ENCODE assay signal across 18 cellular contexts in the genomic region with DNA sequence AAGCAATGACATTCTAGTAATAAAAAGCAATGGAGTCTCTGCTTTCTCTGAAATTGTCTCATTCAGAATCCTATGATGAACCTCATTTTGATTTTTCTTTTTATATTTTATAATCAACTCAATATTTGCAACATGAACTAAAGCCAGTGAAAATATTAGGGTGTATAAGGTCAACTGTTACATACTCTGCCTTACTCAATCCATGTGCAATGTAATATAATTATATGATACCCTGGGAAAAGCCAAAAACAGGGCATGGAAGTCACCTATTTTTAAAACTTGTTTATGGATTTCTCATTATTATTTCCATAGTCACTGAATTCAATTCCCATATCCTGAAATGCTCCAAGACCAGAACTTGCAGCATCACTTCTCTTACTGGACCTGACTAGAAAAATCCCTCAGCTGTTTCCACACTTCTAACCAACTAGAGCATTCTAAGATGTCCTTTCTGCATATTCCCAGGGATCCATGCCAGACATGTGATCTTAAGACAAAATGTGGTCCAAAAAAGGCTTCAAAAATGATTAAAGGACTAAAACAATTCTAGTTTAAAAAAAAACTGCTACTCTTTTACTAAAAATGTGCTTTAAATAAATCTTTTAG.
DNase-seq lines count a peak whose midpoint lies in the region; ATAC-seq and TF ChIP-seq lines count a peak whose summit lies in the region.
"Had no signal": no experiment of that assay in that cellular context is flagged by ENCODE, and none has a peak within 500 bp of the region (broad histone marks: within the 10 kb centered on the region; RNA-seq: fewer than 3 reads in every experiment).

No MANE protein-coding gene starts in this region.

- H3K36me3 Mint-ChIP-seq in glutamatergic neuron (ENCODE audit: unreplicated experiment): no peaks in the 10 kb centered on the region
- H3K36me3 Mint-ChIP-seq: CD14-positive monocyte; CD4-positive, alpha-beta memory T cell had no signal

- H3K9me3 ChIP-seq in heart right ventricle (peaks cover 0 to 6% (median 0%) of the 10 kb centered on the region in 11 donors), right cardiac atrium (ENCODE audit: control insufficient read depth, low read length) (no peaks in the 10 kb centered on the region)
- H3K9me3 ChIP-seq: BLaER1, HAP-1 had no signal

- H3K4me3 ChIP-seq in heart right ventricle (no peak overlapping the region), right cardiac atrium (ENCODE audit: low read length) (no peak overlapping the region), fibroblast of mammary gland (ENCODE audit: control insufficient read depth, low read depth, low read length) (no peak overlapping the region)
- H3K4me3 ChIP-seq: BLaER1, GM12878, GM23248, HAP-1 had no signal

- H3K27ac ChIP-seq in heart right ventricle (peak overlapping the region in 1 of 10 donors; percentile 22), right cardiac atrium (ENCODE audit: low read length) (no peak overlapping the region)
- H3K27ac ChIP-seq: BLaER1, GM23248, HL-60 had no signal

- no peak overlapping the region for H3K4me3 Mint-ChIP-seq in glutamatergic neuron (ENCODE audit: unreplicated experiment)
- H3K4me3 Mint-ChIP-seq: CD14-positive monocyte; CD4-positive, alpha-beta memory T cell had no signal

- intact Hi-C loops in heart right ventricle (cut with DNase I): no loop called here
- intact Hi-C loops in right cardiac atrium (cut with DNase I): no loop called here

- peaks cover 11% of the 10 kb centered on the region for H3K4me1 Mint-ChIP-seq in glutamatergic neuron (ENCODE audit: low read depth, unreplicated experiment)
- H3K4me1 Mint-ChIP-seq: CD14-positive monocyte; CD4-positive, alpha-beta memory T cell had no signal

- H3K27me3 ChIP-seq in heart right ventricle (no peaks in the 10 kb centered on the region), right cardiac atrium (ENCODE audit: control insufficient read depth, insufficient read depth) (no peaks in the 10 kb centered on the region)
- H3K27me3 ChIP-seq: BLaER1 had no signal

- H3K27me3 Mint-ChIP-seq in glutamatergic neuron (ENCODE audit: unreplicated experiment): peaks cover 3% of the 10 kb centered on the region
- H3K27me3 Mint-ChIP-seq: CD4-positive, alpha-beta memory T cell had no signal

- H3K4me1 ChIP-seq in heart right ventricle (no peaks in the 10 kb centered on the region), right cardiac atrium (ENCODE audit: control insufficient read depth, insufficient read depth, low read length) (no peaks in the 10 kb centered on the region)
- H3K4me1 ChIP-seq: BLaER1, HAP-1 had no signal

- H3K36me3 ChIP-seq in heart right ventricle: no peaks in the 10 kb centered on the region
- H3K36me3 ChIP-seq: BLaER1, HAP-1 had no signal

- peak overlapping the region; percentile 67 for H3K27ac Mint-ChIP-seq in glutamatergic neuron (ENCODE audit: unreplicated experiment)
- H3K27ac Mint-ChIP-seq: CD14-positive monocyte; CD4-positive, alpha-beta memory T cell had no signal

- TF ChIP-seq CTCF in heart right ventricle (IDR thresholded peaks at IDR 0.05) (no peak), fibroblast of mammary gland (conservative IDR thresholded peaks at IDR 0.05; ENCODE audit: control insufficient read depth, insufficient read depth, low read depth, low read length) (no peak), glutamatergic neuron (IDR thresholded peaks at IDR 0.05; ENCODE audit: partially characterized antibody, unreplicated experiment) (no peak)

- no peaks in the 10 kb centered on the region for H3K9me3 Mint-ChIP-seq in glutamatergic neuron (ENCODE audit: unreplicated experiment)

- DNase-seq in heart right ventricle (peak in 1 of 2 donors; percentile 18), right cardiac atrium (no peak), EH (ENCODE audit: low read depth) (peak; percentile 10), fibroblast of mammary gland (ENCODE audit: low read depth) (peak; percentile 9), glutamatergic neuron (no peak), iPS-NIHi7 (ENCODE audit: extremely low spot score) (no peak)
- DNase-seq: 8988T; CD4-positive, alpha-beta memory T cell; DMS153; DMS79; EL; GM23248 had no signal

- ATAC-seq in heart right ventricle (peak in 6 of 8 donors; percentile 29 to 88 (median 68)), right cardiac atrium (no peak), HG03097 (IDR thresholded peaks at IDR 0.05; ENCODE audit: low FRiP score, unreplicated experiment) (no peak)
- ATAC-seq: GM12878 had no signal

Comparison
In these comparisons a context has a peak if more than half of its experiments do, and no peak if none do; other contexts are left out.
1. ATAC-seq: peak in heart right ventricle (6 of 8); none in right cardiac atrium (0 of 2) and HG03097 (single experiment).
2. DNase-seq: peak in EH (single experiment) and fibroblast of mammary gland (single experiment); none in right cardiac atrium (0 of 3), glutamatergic neuron (single experiment) and iPS-NIHi7 (single experiment).